8 cellular contexts compared by ENCODE assay signal in genomic region chr3:170414202-170414663, GRCh38. TPM values are rescaled to one million over a fixed set of nuclear protein-coding genes. Genes with fewer than 3 reads are reported as not detected.
DNase-seq lines count a peak whose midpoint lies in the region; ATAC-seq, FAIRE-seq and TF ChIP-seq lines count a peak whose summit lies in the region.

No MANE protein-coding gene starts in this region.

- TF ChIP-seq RAD21 in Ishikawa (IDR thresholded peaks at IDR 0.05; ENCODE audit: low read depth), result peak; percentile 99

- H3K4me1 ChIP-seq in NT2/D1 (ENCODE audit: insufficient read depth, insufficient read length) (peaks cover 5% of the 10 kb centered on the region), heart right ventricle (peaks cover 1 to 17% (median 12%) of the 10 kb centered on the region in 9 donors)

- no peak for ATAC-seq in activated naive CD8-positive, alpha-beta T cell treated with anti-CD3 and anti-CD28 coated beads, Interleukin-2, amount 50 U/mL, for 24 hours
- ATAC-seq in heart right ventricle (peak in 5 of 8 donors; percentile 29 to 51 (median 42)), sciatic nerve (peak; percentile 60)

- TF ChIP-seq POLR2A in GM12892 (IDR thresholded peaks at IDR 0.05; ENCODE audit: low read depth, low read length), result no peak

- H3K36me3 ChIP-seq in NT2/D1 (ENCODE audit: insufficient read depth, insufficient read length, low read length), result no peaks in the 10 kb centered on the region
- H3K36me3 ChIP-seq in heart right ventricle, result no peaks in the 10 kb centered on the region

- no peak for TF ChIP-seq EP300 in Ishikawa (IDR thresholded peaks at IDR 0.05; ENCODE audit: borderline replicate concordance)

- peak; percentile 82 to 98 (median 92) for TF ChIP-seq CTCF in heart right ventricle (IDR thresholded peaks at IDR 0.05)

- no peaks in the 10 kb centered on the region for H3K36me3 Mint-ChIP-seq in activated naive CD8-positive, alpha-beta T cell treated with anti-CD3 and anti-CD28 coated beads, Interleukin-2, amount 50 U/mL, for 24 hours (ENCODE audit: low read depth)

- no peak overlapping the region for H3K27ac Mint-ChIP-seq in activated naive CD8-positive, alpha-beta T cell treated with anti-CD3 and anti-CD28 coated beads, Interleukin-2, amount 50 U/mL, for 24 hours

- peaks cover 22% of the 10 kb centered on the region for H3K27me3 Mint-ChIP-seq in activated naive CD8-positive, alpha-beta T cell treated with anti-CD3 and anti-CD28 coated beads, Interleukin-2, amount 50 U/mL, for 24 hours

- WGBS in heart right ventricle, 2 donors, result 35 to 43% methylated on average over 5 of the region's 5 CpGs

- no peaks in the 10 kb centered on the region for H3K9me3 Mint-ChIP-seq in activated naive CD8-positive, alpha-beta T cell treated with anti-CD3 and anti-CD28 coated beads, Interleukin-2, amount 50 U/mL, for 24 hours

- H3K27me3 ChIP-seq in NT2/D1 (ENCODE audit: insufficient read depth, insufficient read length), result peaks cover 28% of the 10 kb centered on the region
- H3K27me3 ChIP-seq in heart right ventricle, result peaks cover 0 to 38% (median 31%) of the 10 kb centered on the region in 7 donors

- peak; percentile 67 for FAIRE-seq in GM12892 (lab: Jason Lieb, UNC)

- no peak overlapping the region for H3K4me3 ChIP-seq in NT2/D1 (ENCODE audit: insufficient read length, low read depth)
- no peak overlapping the region for H3K4me3 ChIP-seq in heart right ventricle

- H3K9me3 ChIP-seq in NT2/D1 (ENCODE audit: insufficient read depth, low read length), result no peaks in the 10 kb centered on the region
- H3K9me3 ChIP-seq in heart right ventricle, result no peaks in the 10 kb centered on the region

- H3K9ac ChIP-seq in NT2/D1 (ENCODE audit: insufficient read length, low read depth), result no peak overlapping the region

- peak; percentile 84 for DNase-seq in Ammon's horn (ENCODE audit: low spot score)
- no peak for DNase-seq in GM12892 (ENCODE audit: insufficient read length)
- DNase-seq in NT2/D1 (ENCODE audit: low read depth, low spot score), result peak; percentile 56
- DNase-seq in activated naive CD8-positive, alpha-beta T cell treated with anti-CD3 and anti-CD28 coated beads, Interleukin-2, amount 50 U/mL, for 24 hours, result peak; percentile 15
- peak in 1 of 2 donors; percentile 25 for DNase-seq in heart right ventricle
- DNase-seq in sciatic nerve (ENCODE audit: low spot score), result no peak
- no peak for DNase-seq in ecto neural progenitor cell (ENCODE audit: low spot score)

- H3K4me1 Mint-ChIP-seq in activated naive CD8-positive, alpha-beta T cell treated with anti-CD3 and anti-CD28 coated beads, Interleukin-2, amount 50 U/mL, for 24 hours, result peaks cover 7% of the 10 kb centered on the region

- intact Hi-C loops in heart right ventricle (cut with DNase I) (loop anchor here in 9 of 10 donors (1.0 to 10.0 kb wide), 9 partner anchors 99 to 399 kb away; no protein-coding TSS in a partner anchor), sciatic nerve (cut with DNase I) (no loop called here)

- no peak overlapping the region for H3K27ac ChIP-seq in heart right ventricle

- H3K4me3 Mint-ChIP-seq in activated naive CD8-positive, alpha-beta T cell treated with anti-CD3 and anti-CD28 coated beads, Interleukin-2, amount 50 U/mL, for 24 hours, result no peak overlapping the region

TF ChIP-seq in Ishikawa, 13 proteins besides CTCF, POLR2A, EP300 and RAD21:
- TF ChIP-seq TCF12 (IDR thresholded peaks at IDR 0.05; ENCODE audit: low read depth) (no peak), MAX (IDR thresholded peaks at IDR 0.05) (no peak), TAF1 (IDR thresholded peaks at IDR 0.05; ENCODE audit: low read depth) (no peak)

RNA-seq across cellular contexts. Expression of gene CLDN11, which starts 4.4 kb away (rescaled TPM):
- 0.17 TPM for polyA plus RNA-seq in GM12892 (2012; ENCODE audit: missing spikeins)
- total RNA-seq in heart right ventricle (1 to 10 TPM; 1.6 to 3.9 (median 2.8) TPM), sciatic nerve (88.2 TPM)
- 1 to 10 TPM; 1.6 to 3.2 TPM for polyA plus RNA-seq in heart right ventricle

RNA-seq across cellular contexts. Expression of gene SKIL, which starts 56.7 kb away (rescaled TPM):
- polyA plus RNA-seq in GM12892 (2012; ENCODE audit: missing spikeins), result 5.5 TPM
- total RNA-seq in heart right ventricle (10 to 100 TPM; 17.7 to 32.1 (median 24.9) TPM), sciatic nerve (85.2 TPM)
- 10 to 100 TPM in 1 of 2 donors, 1 to 10 TPM in 1; 4.9 to 10.2 TPM for polyA plus RNA-seq in heart right ventricle

Comparison
In these comparisons a context has a peak if more than half of its experiments do, and no peak if none do; other contexts are left out.
1. DNase-seq: peak in Ammon's horn (single experiment), NT2/D1 (single experiment) and activated naive CD8-positive, alpha-beta T cell treated with anti-CD3 and anti-CD28 coated beads, Interleukin-2, amount 50 U/mL, for 24 hours (single experiment); none in GM12892 (single experiment), sciatic nerve (single experiment) and ecto neural progenitor cell (single experiment).
2. RNA of gene CLDN11, which starts 4.4 kb away (total RNA-seq): 88.2 TPM in sciatic nerve (single experiment); 1.6 to 3.9 TPM in heart right ventricle; every median in the first group is over 10 times any median in the second.